Comparison of ENCODE assay signal across 18 cellular contexts in the genomic region with DNA sequence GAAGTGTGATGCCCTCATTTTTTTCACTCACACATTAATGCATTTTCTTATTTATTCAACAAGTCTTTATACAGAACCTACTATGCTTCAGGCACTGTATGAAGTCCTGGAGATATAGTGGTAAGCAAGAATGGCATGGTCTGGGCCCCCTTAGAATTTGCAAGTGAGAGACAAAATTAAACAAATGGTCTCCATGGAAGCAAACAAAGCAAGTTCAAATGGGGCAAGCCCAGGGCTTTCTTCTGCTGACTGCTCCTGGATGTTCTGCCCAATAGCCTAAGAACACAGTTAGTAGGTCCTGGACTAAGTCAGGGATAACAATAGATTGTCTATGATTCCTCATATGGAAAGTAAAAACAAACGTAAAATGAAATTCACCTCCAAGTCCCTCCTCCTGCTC. TPM values are rescaled to one million over a fixed set of nuclear protein-coding genes. Genes with fewer than 3 reads are reported as not detected.
DNase-seq lines count a peak whose midpoint lies in the region; ATAC-seq, FAIRE-seq and TF ChIP-seq lines count a peak whose summit lies in the region.
"Had no signal": no experiment of that assay in that cellular context is flagged by ENCODE, and none has a peak within 500 bp of the region (broad histone marks: within the 10 kb centered on the region; RNA-seq: fewer than 3 reads in every experiment).

No MANE protein-coding gene starts in this region.

- CTCF ChIA-PET in HepG2 (lab: Yijun Ruan, JAX; ENCODE audit: low intra/inter-chr PET ratio, low total read pairs) = no interaction called here

- no peaks in the 10 kb centered on the region for H3K9me3 ChIP-seq in HepG2 (ENCODE audit: low read length)
- no peaks in the 10 kb centered on the region for H3K9me3 ChIP-seq in right lobe of liver
- peaks cover 13% of the 10 kb centered on the region for H3K9me3 ChIP-seq in endodermal cell (ENCODE audit: control insufficient read depth, low read length)
- H3K9me3 ChIP-seq: BE2C had no signal

- H4K20me1 ChIP-seq in HepG2 (ENCODE audit: insufficient read depth, low read length) = no peaks in the 10 kb centered on the region

- H3K27me3 Mint-ChIP-seq in endodermal cell (ENCODE audit: insufficient read depth) (peaks cover 4% of the 10 kb centered on the region), progenitor cell of endocrine pancreas (no peaks in the 10 kb centered on the region)

- no peak for TF ChIP-seq RAD21 in HepG2 (CRISPR knock-in tag; IDR thresholded peaks at IDR 0.05)

- H3K36me3 ChIP-seq in HepG2 (replicated peaks in 1 of 2; ENCODE audit: control insufficient read depth in 1 of 2, insufficient read depth in 2 of 2, low read length in 2 of 2) (no peaks in the 10 kb centered on the region), right lobe of liver (no peaks in the 10 kb centered on the region), endodermal cell (ENCODE audit: control insufficient read depth, insufficient read depth, low read length) (no peaks in the 10 kb centered on the region)
- H3K36me3 ChIP-seq: BE2C had no signal

- H2AFZ ChIP-seq in HepG2 (ENCODE audit: low read length) = no peak overlapping the region
- H2AFZ ChIP-seq: GM23338 had no signal

- H3K4me3 Mint-ChIP-seq in endodermal cell (no peak overlapping the region), progenitor cell of endocrine pancreas (ENCODE audit: low read depth) (no peak overlapping the region)
- H3K4me3 Mint-ChIP-seq: CD4-positive, alpha-beta T cell; GM23338 had no signal

- TF ChIP-seq POLR2A in HepG2 (IDR thresholded peaks at IDR 0.05; ENCODE audit: insufficient read depth in 1 of 2, low read depth in 2 of 2, low read length in 2 of 2) (no peak), right lobe of liver (IDR thresholded peaks at IDR 0.05) (no peak)

- H3K4me2 ChIP-seq in HepG2 (ENCODE audit: low read depth, low read length) = peak overlapping the region; percentile 84; the same call in 1 of the 2 replicates
- H3K4me2 ChIP-seq: GM23338 had no signal

- peaks cover 5% of the 10 kb centered on the region for H3K36me3 Mint-ChIP-seq in endodermal cell (ENCODE audit: low read depth)
- peaks cover 4% of the 10 kb centered on the region for H3K36me3 Mint-ChIP-seq in progenitor cell of endocrine pancreas (ENCODE audit: insufficient read depth)

- TF ChIP-seq CTCF in HepG2 (CRISPR knock-in tag; IDR thresholded peaks at IDR 0.05) (no peak), right lobe of liver (IDR thresholded peaks at IDR 0.05) (no peak), endodermal cell (conservative IDR thresholded peaks at IDR 0.05) (no peak), progenitor cell of endocrine pancreas (IDR thresholded peaks at IDR 0.05; ENCODE audit: unreplicated experiment) (no peak)

- 60% methylated on average over 1 of the region's 1 CpG for WGBS in HepG2 (ENCODE audit: low lambda C conversion rate)
- WGBS in right lobe of liver (ENCODE audit: insufficient coverage, low coverage, low lambda C conversion rate, missing lambda C conversion rate) = 75% methylated on average over 1 of the region's 1 CpG
- WGBS in endodermal cell (ENCODE audit: insufficient coverage in 1 of 2, insufficient read length in 1 of 2), 2 experiments = 75% methylated on average over 1 of the region's 1 CpG; no CpG with 5 or more reads in 1 of the 2 experiments

- H3K4me3 ChIP-seq in HepG2 (replicated peaks in 1 of 3; ENCODE audit: insufficient read depth in 1 of 3, low read depth in 2 of 3, low read length in 3 of 3) (no peak overlapping the region; a peak in 1 of 6 replicates), right lobe of liver (no peak overlapping the region), endodermal cell (ENCODE audit: low read length) (no peak overlapping the region)
- H3K4me3 ChIP-seq: GM23338 had no signal

- no peaks in the 10 kb centered on the region for H3K79me2 ChIP-seq in HepG2 (ENCODE audit: insufficient read depth, low read length)

- H3K27ac Mint-ChIP-seq in endodermal cell = no peak overlapping the region
- peak overlapping the region; percentile 84 for H3K27ac Mint-ChIP-seq in progenitor cell of endocrine pancreas
- H3K27ac Mint-ChIP-seq: CD4-positive, alpha-beta T cell; GM23338 had no signal

- in situ Hi-C loops in HepG2 (cut with HindIII; ENCODE audit: extremely low pct_ligation_motif_present, low pct_unique_long_range_greater_than_20kb) = no loop called here
- in situ Hi-C loops in G401 (cut with HindIII; ENCODE audit: low sequenced_read_pairs) = no loop called here

- peaks cover 15% of the 10 kb centered on the region for H3K9me3 Mint-ChIP-seq in endodermal cell
- peaks cover 5% of the 10 kb centered on the region for H3K9me3 Mint-ChIP-seq in progenitor cell of endocrine pancreas (ENCODE audit: low read depth)

- no peak for ATAC-seq in HepG2
- no peak for ATAC-seq in right lobe of liver
- ATAC-seq: GM23338 had no signal

- DNase-seq in HepG2 (ENCODE audit: low spot score) (peak; percentile 67), right lobe of liver (no peak), endodermal cell (peak; percentile 41), progenitor cell of endocrine pancreas (ENCODE audit: low spot score, unreplicated experiment) (no peak), substantia nigra (lab: John Stamatoyannopoulos, UW) (no peak), G401 (ENCODE audit: low spot score) (no peak)
- no peak for DNase-seq in stimulated activated CD8-positive, alpha-beta memory T cell treated with anti-CD3 and anti-CD28 coated beads, Interleukin-4, amount 100 ng/mL, for 48 hours
- DNase-seq: 8988T; ACHN; BE2C; CD4-positive, alpha-beta T cell; DMS153; DMS79; GF-D8; HCEC 1CT had no signal

- TF ChIP-seq EP300 in HepG2 (IDR thresholded peaks at IDR 0.05; ENCODE audit: low read depth in 2 of 2, low read length in 2 of 2) (no peak), HepG2 (CRISPR knock-in tag; IDR thresholded peaks at IDR 0.05; ENCODE audit: borderline replicate concordance) (no peak)

- FAIRE-seq in HepG2 (lab: Jason Lieb, UNC) = no peak
- FAIRE-seq: H54 had no signal

- peaks cover 89% of the 10 kb centered on the region for H3K4me1 ChIP-seq in HepG2 (ENCODE audit: insufficient read depth, low read length)
- H3K4me1 ChIP-seq in right lobe of liver = peaks cover 0 to 23% (median 8%) of the 10 kb centered on the region in 4 donors
- H3K4me1 ChIP-seq in endodermal cell (ENCODE audit: control insufficient read depth, insufficient read depth, low read length) = peaks cover 21% of the 10 kb centered on the region
- H3K4me1 ChIP-seq: BE2C had no signal

- H3K27ac ChIP-seq in HepG2 (ENCODE audit: extremely low read length, insufficient read depth, low read length) (peak overlapping the region; percentile 97), right lobe of liver (no peak overlapping the region), endodermal cell (ENCODE audit: low read depth, low read length) (no peak overlapping the region), substantia nigra (ENCODE audit: low read depth, low read length, poor library complexity, severe bottlenecking) (no peak overlapping the region)
- H3K27ac ChIP-seq: C4-2B had no signal

- H3K9ac ChIP-seq in HepG2 (ENCODE audit: insufficient read depth, low read depth, low read length) (peak overlapping the region; percentile 84), endodermal cell (ENCODE audit: extremely low read depth, low read length, poor library complexity, severe bottlenecking) (no peak overlapping the region)

- no TSS peak for BruUV-seq in HepG2 (replicated peaks; lab: Mats Ljungman, UMichigan)

- POLR2A ChIA-PET in HepG2 (lab: Yijun Ruan, JAX) = interaction anchor here (2.5 to 3.9 kb wide), 3 partner anchors 23 to 71 kb away, joined by 16 to 30 read pairs (median 27); a partner anchor contains a TSS

- peaks cover 56% of the 10 kb centered on the region for H3K4me1 Mint-ChIP-seq in endodermal cell
- H3K4me1 Mint-ChIP-seq in progenitor cell of endocrine pancreas (ENCODE audit: low read depth) = peaks cover 58% of the 10 kb centered on the region
- H3K4me1 Mint-ChIP-seq: GM23338 had no signal

- no peaks in the 10 kb centered on the region for H3K27me3 ChIP-seq in HepG2 (ENCODE audit: control insufficient read depth in 1 of 2, insufficient read depth in 2 of 2, low read length in 2 of 2)
- no peaks in the 10 kb centered on the region for H3K27me3 ChIP-seq in right lobe of liver
- H3K27me3 ChIP-seq in endodermal cell (ENCODE audit: control insufficient read depth, insufficient read depth, low read length, poor library complexity, severe bottlenecking) = no peaks in the 10 kb centered on the region

- intact Hi-C loops in HepG2 (cut with micrococcal nuclease; ENCODE audit: unreplicated experiment) (no loop called here), right lobe of liver (cut with DNase I) (no loop called here)

RNA-seq across cellular contexts. Expression of a gene that starts 31.3 kb away (rescaled TPM):
- total RNA-seq in HepG2 (2016; rRNA removed; fragmentation: Illumina TruSeq; extraction: Trizol) = 36.1 and 41.4 TPM in 2 replicates
- 3.2 and 3.8 TPM in 2 replicates for total RNA-seq in HepG2 (2016; cell fraction: cytosol; rRNA removed; fragmentation: Illumina TruSeq; extraction: Trizol; ENCODE audit: low read depth)
- 32.4 and 35.5 TPM in 2 replicates for total RNA-seq in HepG2 (2016; cell fraction: insoluble cytoplasmic fraction; rRNA removed; fragmentation: Illumina TruSeq; extraction: Trizol)
- total RNA-seq in HepG2 (2016; cell fraction: membrane; rRNA removed; fragmentation: Illumina TruSeq; extraction: Trizol) = 7.0 and 8.2 TPM in 2 replicates
- 28.1 and 32.8 TPM in 2 replicates for total RNA-seq in HepG2 (2016; cell fraction: nucleus; rRNA removed; fragmentation: Illumina TruSeq; extraction: Trizol)
- polyA plus RNA-seq in HepG2 (2011; rRNA removed) = 6.8 and 8.9 TPM in 2 replicates
- 3.8 and 4.9 TPM in 2 replicates for polyA plus RNA-seq in HepG2 (2011; cell fraction: cytosol; rRNA removed)
- polyA plus RNA-seq in HepG2 (2011; cell fraction: nucleus; rRNA removed) = 10.2 and 15.6 TPM in 2 replicates
- 9.8 and 12.1 TPM in 2 replicates for polyA plus RNA-seq in HepG2 (2012)
- polyA plus RNA-seq in HepG2 (2016; cell fraction: cytosol; fragmentation: Illumina TruSeq; extraction: Trizol; ENCODE audit: low read depth) = 1.5 TPM in 2 replicates
- polyA plus RNA-seq in HepG2 (2016; cell fraction: insoluble cytoplasmic fraction; fragmentation: Illumina TruSeq; extraction: Trizol; ENCODE audit: low read depth) = 26.1 and 28.9 TPM in 2 replicates
- polyA plus RNA-seq in HepG2 (2016; cell fraction: membrane; fragmentation: Illumina TruSeq; extraction: Trizol; ENCODE audit: low read depth) = 3.2 and 3.6 TPM in 2 replicates
- 32.6 and 38.8 TPM in 2 replicates for polyA plus RNA-seq in HepG2 (2016; cell fraction: nucleus; fragmentation: Illumina TruSeq; extraction: Trizol; ENCODE audit: insufficient read depth, low read depth)
- polyA minus RNA-seq in HepG2 (2011; rRNA and poly(A)+ RNA removed; ENCODE audit: low replicate concordance) = 11.5 and 16.2 TPM in 2 replicates
- polyA minus RNA-seq in HepG2 (2011; cell fraction: cytosol; rRNA and poly(A)+ RNA removed) = 6.5 and 8.3 TPM in 2 replicates
- 35.7 and 37.2 TPM in 2 replicates for polyA minus RNA-seq in HepG2 (2011; cell fraction: nucleus; rRNA and poly(A)+ RNA removed)
- 10 to 100 TPM; 11.8 to 14.4 (median 13.1) TPM for total RNA-seq in right lobe of liver
- total RNA-seq in endodermal cell = 10 to 100 TPM; 51.5 to 63.3 TPM
- 37.7 TPM for polyA plus RNA-seq in endodermal cell (2013, experiment 1 of 2)
- 37.3 TPM for polyA plus RNA-seq in endodermal cell (2013, experiment 2 of 2)
- total RNA-seq in progenitor cell of endocrine pancreas = 77.2 and 79.4 TPM in 2 replicates
- 23.0 and 43.7 TPM in 2 replicates for total RNA-seq in G401 (2014; rRNA removed; shearing (Covaris generic))

Comparison
In these comparisons a context has a peak if more than half of its experiments do, and no peak if none do; other contexts are left out.
1. DNase-seq: peak in HepG2 (single experiment) and endodermal cell (single experiment); none in right lobe of liver (0 of 3), progenitor cell of endocrine pancreas (single experiment), substantia nigra (0 of 49), stimulated activated CD8-positive, alpha-beta memory T cell treated with anti-CD3 and anti-CD28 coated beads, Interleukin-4, amount 100 ng/mL, for 48 hours (single experiment) and G401 (single experiment).